9 cellular contexts compared by ENCODE assay signal in the genomic region with DNA sequence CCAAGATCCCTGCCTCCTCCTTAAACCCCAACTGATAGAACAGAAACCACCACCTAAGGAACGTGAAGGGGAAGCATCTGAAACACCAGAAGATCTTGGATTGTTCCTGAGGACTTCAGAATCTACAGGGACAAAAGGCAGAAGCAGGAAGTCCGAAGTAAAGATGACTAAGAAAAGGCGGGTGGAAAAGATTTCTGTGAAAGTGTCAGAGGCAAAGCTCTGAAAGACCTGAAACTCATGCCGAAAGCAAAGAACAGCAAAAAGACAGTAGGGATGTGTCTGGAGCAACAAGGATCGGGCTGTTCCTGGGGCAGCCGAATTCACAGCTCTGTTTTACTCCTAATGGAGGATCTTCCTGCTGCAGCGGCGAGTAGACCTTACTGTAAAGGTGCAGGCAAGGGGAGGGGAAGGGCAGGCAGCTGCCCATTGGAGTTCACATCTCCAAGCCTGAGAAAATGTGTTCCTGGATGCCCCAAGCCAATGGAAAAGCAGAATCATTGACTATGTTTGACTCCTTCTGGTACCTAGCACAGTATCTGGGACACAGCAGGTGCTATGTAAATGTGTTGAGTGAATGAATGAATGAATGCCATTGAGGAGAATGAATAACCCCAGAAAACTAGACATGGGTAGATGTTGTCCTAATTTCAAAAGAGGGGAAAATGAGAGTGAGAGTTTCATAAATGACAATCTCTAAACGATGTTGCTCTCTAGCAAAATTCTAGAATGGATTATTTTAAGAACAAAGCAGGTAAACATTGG. TPM values are rescaled to one million over a fixed set of nuclear protein-coding genes. Genes with fewer than 3 reads are reported as not detected.
DNase-seq lines count a peak whose midpoint lies in the region; ATAC-seq, FAIRE-seq and TF ChIP-seq lines count a peak whose summit lies in the region.
"Had no signal": no experiment of that assay in that cellular context is flagged by ENCODE, and none has a peak within 500 bp of the region (broad histone marks: within the 10 kb centered on the region; RNA-seq: fewer than 3 reads in every experiment).

No MANE protein-coding gene starts in this region.

- peaks cover 23% of the 10 kb centered on the region for H3K27me3 Mint-ChIP-seq in activated CD4-positive, alpha-beta T cell treated with anti-CD3 and anti-CD28 coated beads, Interleukin-2, amount 10 ng/mL, durations not matched to agents 24 days and 14 days
- peaks cover 3% of the 10 kb centered on the region for H3K27me3 Mint-ChIP-seq in astrocyte (ENCODE audit: low read depth, unreplicated experiment)
- H3K27me3 Mint-ChIP-seq in stimulated activated memory B cell treated with anti-CD40 and anti-IgM and Interleukin-4, amounts not matched to agents 10 μg/mL and 1 μg/mL and 100 μg/mL, for 72 hours, result no peaks in the 10 kb centered on the region

- ATAC-seq in stimulated activated memory B cell treated with anti-CD40 and anti-IgM and Interleukin-4, amounts not matched to agents 10 μg/mL and 1 μg/mL and 100 μg/mL, for 72 hours, result no peak

- H3K4me2 ChIP-seq in Loucy (ENCODE audit: low read depth, low read length, poor library complexity, severe bottlenecking) (peak overlapping the region; percentile 78), astrocyte (ENCODE audit: low read length) (peak overlapping the region; percentile 92)

- FAIRE-seq in astrocyte (lab: Jason Lieb, UNC), result no peak
- FAIRE-seq: endometrium had no signal

- H3K4me3 Mint-ChIP-seq in activated CD4-positive, alpha-beta T cell treated with anti-CD3 and anti-CD28 coated beads, Interleukin-2, amount 10 ng/mL, durations not matched to agents 24 days and 14 days, result peak overlapping the region; percentile 95
- peak overlapping the region; percentile 94 for H3K4me3 Mint-ChIP-seq in astrocyte (ENCODE audit: unreplicated experiment)
- peak overlapping the region; percentile 99 for H3K4me3 Mint-ChIP-seq in stimulated activated memory B cell treated with anti-CD40 and anti-IgM and Interleukin-4, amounts not matched to agents 10 μg/mL and 1 μg/mL and 100 μg/mL, for 72 hours

- H3K4me3 ChIP-seq in Loucy (ENCODE audit: low read length, poor library complexity, severe bottlenecking), result peak overlapping the region; percentile 81
- H3K4me3 ChIP-seq in astrocyte (ENCODE audit: insufficient read depth, low read depth, low read length), result peak overlapping the region; percentile 79

- no peak for TF ChIP-seq CTCF in Loucy (conservative IDR thresholded peaks at IDR 0.05; ENCODE audit: low read length)
- no peak for TF ChIP-seq CTCF in astrocyte (IDR thresholded peaks at IDR 0.05; ENCODE audit: insufficient read depth, low read depth, low read length)

- intact Hi-C loops in activated CD4-positive, alpha-beta T cell treated with anti-CD3 and anti-CD28 coated beads, Interleukin-2, amount 10 ng/mL, durations not matched to agents 24 days and 14 days (cut with micrococcal nuclease), result loop anchor here (1.0 to 5.0 kb wide), 5 partner anchors 40 to 291 kb away; partner anchors contain the start of genes CUL1, EZH2, PDIA4 and ZNF786

- H4K20me1 ChIP-seq in Loucy (ENCODE audit: insufficient read depth, low read length, poor library complexity, severe bottlenecking), result no peaks in the 10 kb centered on the region
- H4K20me1 ChIP-seq in astrocyte (ENCODE audit: insufficient read depth, low read length), result no peaks in the 10 kb centered on the region

- no peaks in the 10 kb centered on the region for H3K36me3 Mint-ChIP-seq in activated CD4-positive, alpha-beta T cell treated with anti-CD3 and anti-CD28 coated beads, Interleukin-2, amount 10 ng/mL, durations not matched to agents 24 days and 14 days (ENCODE audit: low read depth)
- H3K36me3 Mint-ChIP-seq in astrocyte (ENCODE audit: low read depth, unreplicated experiment), result no peaks in the 10 kb centered on the region
- no peaks in the 10 kb centered on the region for H3K36me3 Mint-ChIP-seq in stimulated activated memory B cell treated with anti-CD40 and anti-IgM and Interleukin-4, amounts not matched to agents 10 μg/mL and 1 μg/mL and 100 μg/mL, for 72 hours

- H3K27ac ChIP-seq in astrocyte (ENCODE audit: low read depth, low read length), result peak overlapping the region; percentile 81

- H3K9me3 Mint-ChIP-seq in activated CD4-positive, alpha-beta T cell treated with anti-CD3 and anti-CD28 coated beads, Interleukin-2, amount 10 ng/mL, durations not matched to agents 24 days and 14 days, result no peaks in the 10 kb centered on the region
- H3K9me3 Mint-ChIP-seq in astrocyte (ENCODE audit: unreplicated experiment), result no peaks in the 10 kb centered on the region
- no peaks in the 10 kb centered on the region for H3K9me3 Mint-ChIP-seq in stimulated activated memory B cell treated with anti-CD40 and anti-IgM and Interleukin-4, amounts not matched to agents 10 μg/mL and 1 μg/mL and 100 μg/mL, for 72 hours

- H3K27ac Mint-ChIP-seq in activated CD4-positive, alpha-beta T cell treated with anti-CD3 and anti-CD28 coated beads, Interleukin-2, amount 10 ng/mL, durations not matched to agents 24 days and 14 days, result peak overlapping the region; percentile 94
- peak overlapping the region; percentile 63 for H3K27ac Mint-ChIP-seq in astrocyte (ENCODE audit: unreplicated experiment)
- peak overlapping the region; percentile 93 for H3K27ac Mint-ChIP-seq in stimulated activated memory B cell treated with anti-CD40 and anti-IgM and Interleukin-4, amounts not matched to agents 10 μg/mL and 1 μg/mL and 100 μg/mL, for 72 hours

- H3K79me2 ChIP-seq in Loucy (ENCODE audit: insufficient read depth, low read length), result no peaks in the 10 kb centered on the region
- no peaks in the 10 kb centered on the region for H3K79me2 ChIP-seq in astrocyte (ENCODE audit: insufficient read depth, low read length)

- no peaks in the 10 kb centered on the region for H3K9me2 ChIP-seq in Loucy (replicated peaks; ENCODE audit: low read depth, low read length)

- no peaks in the 10 kb centered on the region for H3K9me3 ChIP-seq in Loucy (ENCODE audit: insufficient read depth, low read depth, low read length)
- no peaks in the 10 kb centered on the region for H3K9me3 ChIP-seq in astrocyte (ENCODE audit: insufficient read depth, low read depth, low read length)

- DNase-seq in activated CD4-positive, alpha-beta T cell treated with anti-CD3 and anti-CD28 coated beads, Interleukin-2, amount 10 ng/mL, durations not matched to agents 24 days and 14 days, result no peak
- no peak for DNase-seq in activated CD4-positive, alpha-beta T cell treated with anti-CD3 and anti-CD28 coated beads, Interleukin-2, amount 50 U/mL, for 1 hour
- DNase-seq in astrocyte (ENCODE audit: low read depth) (no peak), iris pigment epithelial cell (ENCODE audit: low read depth) (peak; percentile 37), NOMO-1 (lab: John Stamatoyannopoulos, UW; ENCODE audit: unreplicated experiment in 2 of 2) (no peak), HuH-7 (ENCODE audit: low spot score) (no peak)

- H3F3A ChIP-seq in Loucy (ENCODE audit: low read depth), result peaks cover 16% of the 10 kb centered on the region

- peaks cover 39% of the 10 kb centered on the region for H3K4me1 Mint-ChIP-seq in activated CD4-positive, alpha-beta T cell treated with anti-CD3 and anti-CD28 coated beads, Interleukin-2, amount 10 ng/mL, durations not matched to agents 24 days and 14 days
- peaks cover 13% of the 10 kb centered on the region for H3K4me1 Mint-ChIP-seq in astrocyte (ENCODE audit: low read depth, unreplicated experiment)
- peaks cover 53% of the 10 kb centered on the region for H3K4me1 Mint-ChIP-seq in stimulated activated memory B cell treated with anti-CD40 and anti-IgM and Interleukin-4, amounts not matched to agents 10 μg/mL and 1 μg/mL and 100 μg/mL, for 72 hours

- H3K4me1 ChIP-seq in Loucy (ENCODE audit: insufficient read depth, low read length, poor library complexity, severe bottlenecking) (peaks cover 14% of the 10 kb centered on the region), astrocyte (ENCODE audit: insufficient read depth, low read length) (peaks cover 5% of the 10 kb centered on the region)

- H3K27me3 ChIP-seq in Loucy (ENCODE audit: insufficient read depth, low read length, poor library complexity, severe bottlenecking), result no peaks in the 10 kb centered on the region
- peaks cover 2% of the 10 kb centered on the region for H3K27me3 ChIP-seq in astrocyte (ENCODE audit: insufficient read depth, low read length)

- H2AFZ ChIP-seq in Loucy (ENCODE audit: low read length), result peak overlapping the region; percentile 91
- peak overlapping the region; percentile 92 for H2AFZ ChIP-seq in astrocyte (ENCODE audit: low read depth, low read length)

- H3K36me3 ChIP-seq in Loucy (ENCODE audit: insufficient read depth, low read length) (no peaks in the 10 kb centered on the region), astrocyte (ENCODE audit: insufficient read depth, low read length) (no peaks in the 10 kb centered on the region)

- H3K9ac ChIP-seq in Loucy (ENCODE audit: low read depth, low read length, poor library complexity, severe bottlenecking), result peak overlapping the region; percentile 69
- H3K9ac ChIP-seq in astrocyte (ENCODE audit: low read length), result peak overlapping the region; percentile 83

RNA-seq across cellular contexts. Expression of gene PDIA4, which starts 40.4 kb away (rescaled TPM):
- total RNA-seq in activated CD4-positive, alpha-beta T cell treated with anti-CD3 and anti-CD28 coated beads, Interleukin-2, amount 10 ng/mL, durations not matched to agents 24 days and 14 days, result 137 and 138 TPM in 2 replicates
- 266 and 284 TPM in 2 replicates for total RNA-seq in astrocyte
